ENCODE assay signal across 31 cellular contexts in the genomic region with DNA sequence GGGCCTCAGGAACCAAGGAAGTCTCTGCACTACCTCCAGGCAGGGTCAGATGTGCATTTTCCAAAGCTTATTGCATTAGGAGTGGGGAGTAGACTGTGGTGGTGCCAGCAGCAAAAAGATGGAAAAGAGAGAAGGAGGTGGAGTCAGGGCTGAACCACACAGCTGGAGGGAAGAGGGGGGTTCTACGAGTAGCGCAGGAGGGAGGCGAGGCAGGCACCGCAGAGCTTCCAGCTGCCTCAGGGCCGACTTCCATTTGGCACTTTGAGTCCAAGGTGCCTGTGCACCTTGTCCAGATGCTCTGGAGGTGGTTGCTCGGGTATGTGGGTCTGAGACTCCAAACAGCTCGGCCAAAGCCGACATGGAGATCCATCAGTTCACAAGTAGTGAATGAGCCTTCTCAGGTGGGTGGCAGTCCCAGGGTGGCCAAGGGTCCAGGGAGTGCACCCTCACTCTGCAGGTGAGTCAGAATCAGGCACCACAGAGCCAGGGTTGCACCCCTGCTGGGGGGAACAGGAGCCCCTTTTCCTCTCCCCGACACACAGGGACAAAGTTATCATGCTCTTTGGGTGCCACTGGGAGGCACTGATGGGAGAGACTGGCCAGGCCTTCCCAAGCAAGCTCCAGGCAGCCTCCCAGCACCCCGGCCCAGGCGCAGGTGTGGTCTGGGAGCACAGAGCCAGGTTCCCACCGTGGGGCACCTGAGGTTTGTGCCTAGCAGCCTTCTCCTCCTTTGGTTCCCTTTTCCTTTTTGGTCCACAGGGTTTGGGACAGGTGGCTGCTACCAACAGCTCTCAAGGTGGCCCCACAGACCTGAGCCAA. TPM values are rescaled to one million over a fixed set of nuclear protein-coding genes. Genes with fewer than 3 reads are reported as not detected.
DNase-seq lines count a peak whose midpoint lies in the region; ATAC-seq and TF ChIP-seq lines count a peak whose summit lies in the region.
"Had no signal": no experiment of that assay in that cellular context is flagged by ENCODE, and none has a peak within 500 bp of the region (broad histone marks: within the 10 kb centered on the region; RNA-seq: fewer than 3 reads in every experiment).

No MANE protein-coding gene starts in this region.

- H3K4me1 Mint-ChIP-seq in GM23338 (peaks cover 4% of the 10 kb centered on the region; the same call in 2 of the 3 replicates), nephron progenitor cell (peaks cover 19% of the 10 kb centered on the region)
- H3K4me1 Mint-ChIP-seq in dendritic cell treated with granulocyte-macrophage colony-stimulating factor and Interleukin-4, amounts not matched to agents 40 ng/mL and 50 ng/mL, for 4 days (ENCODE audit: low read depth): peaks cover 54% of the 10 kb centered on the region
- H3K4me1 Mint-ChIP-seq: activated CD4-positive, alpha-beta T cell treated with anti-CD3 and anti-CD28 coated beads, Interleukin-2, amount 10 ng/mL, durations not matched to agents 7 days and 5 days; immature natural killer cell; memory B cell had no signal

- no peaks in the 10 kb centered on the region for H3K79me2 ChIP-seq in GM23338 (replicated peaks; ENCODE audit: insufficient read depth)

- H3K36me3 Mint-ChIP-seq in GM23338 (ENCODE audit: low read depth): no peaks in the 10 kb centered on the region
- peaks cover 50% of the 10 kb centered on the region for H3K36me3 Mint-ChIP-seq in dendritic cell treated with granulocyte-macrophage colony-stimulating factor and Interleukin-4, amounts not matched to agents 40 ng/mL and 50 ng/mL, for 4 days (ENCODE audit: low read depth)
- H3K36me3 Mint-ChIP-seq in nephron progenitor cell (ENCODE audit: low read depth): no peaks in the 10 kb centered on the region
- H3K36me3 Mint-ChIP-seq: immature natural killer cell, memory B cell, WTC11 had no signal

- ATAC-seq in GM23338 (peak; percentile 54), omental fat pad (ENCODE audit: low FRiP score) (peak; percentile 48)
- ATAC-seq: left colon, WTC11 had no signal

- DNase-seq in AG20443 (ENCODE audit: low spot score) (peak; percentile 10), GM23338 (ENCODE audit: low spot score) (no peak), omental fat pad (ENCODE audit: low spot score) (no peak), NCI-H1417 treated with DMSO at 0.1 percent for 48 hours (lab: John Stamatoyannopoulos, UW) (no peak), nephron progenitor cell (no peak), middle frontal gyrus (ENCODE audit: extremely low spot score, low spot score) (no peak)
- DNase-seq: activated CD4-positive, alpha-beta T cell treated with anti-CD3 and anti-CD28 coated beads, Interleukin-2, amount 10 ng/mL, durations not matched to agents 7 days and 5 days; activated naive CD4-positive, alpha-beta T cell; activated T-cell treated with anti-CD3 and anti-CD28 coated beads, Interleukin-2, amount 50 U/mL, for 48 hours; amniotic stem cell; brain microvascular endothelial cell; COR-L47; hippocampal formation; immature natural killer cell; left colon; NCI-H1694; NCI-H446; NCI-H748 treated with DMSO at 0.1 percent for 48 hours; sigmoid colon; stimulated activated CD4-positive, alpha-beta T cell treated with anti-CD3 and anti-CD28 coated beads, Interleukin-4, amount 100 ng/mL, for 24 hours; T-helper 1 cell had no signal

- no peak overlapping the region for H3K4me2 ChIP-seq in GM23338

- H3K27ac Mint-ChIP-seq in GM23338: no peak overlapping the region
- H3K27ac Mint-ChIP-seq in dendritic cell treated with granulocyte-macrophage colony-stimulating factor and Interleukin-4, amounts not matched to agents 40 ng/mL and 50 ng/mL, for 4 days: peak overlapping the region; percentile 72
- H3K27ac Mint-ChIP-seq in nephron progenitor cell: no peak overlapping the region
- H3K27ac Mint-ChIP-seq: activated CD4-positive, alpha-beta T cell treated with anti-CD3 and anti-CD28 coated beads, Interleukin-2, amount 10 ng/mL, durations not matched to agents 7 days and 5 days; immature natural killer cell; memory B cell; WTC11 had no signal

- H3F3A ChIP-seq in GM23338 (replicated peaks; ENCODE audit: low read depth): no peaks in the 10 kb centered on the region

- H2AFZ ChIP-seq in GM23338: no peak overlapping the region; the same call in 1 of the 2 replicates

- H3K9me2 ChIP-seq in GM23338 (ENCODE audit: insufficient read depth): no peaks in the 10 kb centered on the region

- no peaks in the 10 kb centered on the region for H3K4me1 ChIP-seq in GM23338 (ENCODE audit: insufficient read depth)
- H3K4me1 ChIP-seq: prostate gland, sigmoid colon, tibial nerve had no signal

- H3K36me3 ChIP-seq in GM23338 (ENCODE audit: insufficient read depth): no peaks in the 10 kb centered on the region
- H3K36me3 ChIP-seq: neutrophil, prostate gland, sigmoid colon, SJSA1 had no signal

- H3K9me3 Mint-ChIP-seq in GM23338 (no peaks in the 10 kb centered on the region), nephron progenitor cell (no peaks in the 10 kb centered on the region)
- no peaks in the 10 kb centered on the region for H3K9me3 Mint-ChIP-seq in dendritic cell treated with granulocyte-macrophage colony-stimulating factor and Interleukin-4, amounts not matched to agents 40 ng/mL and 50 ng/mL, for 4 days
- H3K9me3 Mint-ChIP-seq: activated CD4-positive, alpha-beta T cell treated with anti-CD3 and anti-CD28 coated beads, Interleukin-2, amount 10 ng/mL, durations not matched to agents 7 days and 5 days; IgD-negative memory B cell; immature natural killer cell; memory B cell; WTC11 had no signal

- 0 out of 4 replicates have a peak, but pooled peaks of 1 of the 2 experiments have one; percentile 3 for TF ChIP-seq CTCF in GM23338 (conservative IDR thresholded peaks at IDR 0.05; ENCODE audit: low read depth in 2 of 2)
- TF ChIP-seq CTCF in omental fat pad (IDR thresholded peaks at IDR 0.05): no peak
- no peak for TF ChIP-seq CTCF in nephron progenitor cell (IDR thresholded peaks at IDR 0.05)

- H3K27ac ChIP-seq in GM23338 (ENCODE audit: low read depth): no peak overlapping the region
- H3K27ac ChIP-seq: brain microvascular endothelial cell, C4-2B, neutrophil, prostate gland, sigmoid colon, SJSA1, tibial nerve had no signal

- no peaks in the 10 kb centered on the region for H3K27me3 ChIP-seq in GM23338 (ENCODE audit: insufficient read depth)
- H3K27me3 ChIP-seq: brain microvascular endothelial cell, neutrophil, sigmoid colon, SJSA1, tibial nerve had no signal

- H3K4me3 Mint-ChIP-seq in GM23338 (no peak overlapping the region), nephron progenitor cell (no peak overlapping the region)
- H3K4me3 Mint-ChIP-seq in dendritic cell treated with granulocyte-macrophage colony-stimulating factor and Interleukin-4, amounts not matched to agents 40 ng/mL and 50 ng/mL, for 4 days: no peak overlapping the region
- H3K4me3 Mint-ChIP-seq: activated CD4-positive, alpha-beta T cell treated with anti-CD3 and anti-CD28 coated beads, Interleukin-2, amount 10 ng/mL, durations not matched to agents 7 days and 5 days; IgD-negative memory B cell; immature natural killer cell; memory B cell; WTC11 had no signal

- no peak overlapping the region for H3K4me3 ChIP-seq in GM23338
- H3K4me3 ChIP-seq: prostate gland, sigmoid colon, SJSA1, tibial nerve had no signal

- no peaks in the 10 kb centered on the region for H4K20me1 ChIP-seq in GM23338 (replicated peaks; ENCODE audit: insufficient read depth)

- intact Hi-C loops in dendritic cell treated with granulocyte-macrophage colony-stimulating factor and Interleukin-4, amounts not matched to agents 40 ng/mL and 50 ng/mL, for 4 days (cut with micrococcal nuclease): no loop called here

- peaks cover 6% of the 10 kb centered on the region for H3K27me3 Mint-ChIP-seq in GM23338 (ENCODE audit: insufficient read depth, low read depth, poor library complexity)
- no peaks in the 10 kb centered on the region for H3K27me3 Mint-ChIP-seq in dendritic cell treated with granulocyte-macrophage colony-stimulating factor and Interleukin-4, amounts not matched to agents 40 ng/mL and 50 ng/mL, for 4 days
- H3K27me3 Mint-ChIP-seq in nephron progenitor cell (ENCODE audit: low read depth, poor library complexity): peaks cover 3% of the 10 kb centered on the region

TF ChIP-seq in GM23338, 12 proteins besides CTCF, POLR2A, EP300 and RAD21 (continues in another document):
- TF ChIP-seq NANOG (IDR thresholded peaks at IDR 0.05; ENCODE audit: borderline replicate concordance): no peak
- no peak for TF ChIP-seq EZH2 (IDR thresholded peaks at IDR 0.05; ENCODE audit: low read depth, unreplicated experiment)
- no peak for TF ChIP-seq POLR2AphosphoS5 (IDR thresholded peaks at IDR 0.05; ENCODE audit: low read depth)
- TF ChIP-seq ZNF114 (CRISPR knock-in tag; IDR thresholded peaks at IDR 0.05): no peak

RNA-seq across cellular contexts. Expression of gene GGT5, which starts 30.2 kb away (rescaled TPM):
- total RNA-seq in GM23338 (2014; rRNA removed; shearing (Covaris generic)): not detected in 2 replicates
- not detected in 2 replicates for polyA plus RNA-seq in GM23338 (2016; fragmentation: Nextera tagmentation; extraction: Ambion mirVana)
- total RNA-seq in omental fat pad: 10 to 100 TPM; 45.4 to 70.6 (median 51.0) TPM
- total RNA-seq: G401 had no signal
- polyA plus RNA-seq: IgD-negative memory B cell, immature natural killer cell had no signal

RNA-seq across cellular contexts. Expression of gene SUSD2, which starts 33.4 kb away (rescaled TPM):
- total RNA-seq in GM23338 (2014; rRNA removed; shearing (Covaris generic)): 2.1 and 2.2 TPM in 2 replicates
- 0.68 and 0.74 TPM in 2 replicates for polyA plus RNA-seq in GM23338 (2016; fragmentation: Nextera tagmentation; extraction: Ambion mirVana)
- total RNA-seq in omental fat pad: 1 to 10 TPM; 2.3 to 8.0 (median 4.7) TPM
- total RNA-seq: G401 had no signal
- polyA plus RNA-seq: IgD-negative memory B cell had no signal

RNA-seq across cellular contexts. Expression of gene SPECC1L, which starts 56.0 kb away (rescaled TPM):
- 35.2 and 44.7 TPM in 2 replicates for total RNA-seq in GM23338 (2014; rRNA removed; shearing (Covaris generic))
- 17.9 and 24.3 TPM in 2 replicates for polyA plus RNA-seq in GM23338 (2016; fragmentation: Nextera tagmentation; extraction: Ambion mirVana)
- total RNA-seq in omental fat pad: 10 to 100 TPM; 31.3 to 44.9 (median 35.6) TPM

Comparison
In these comparisons a context has a peak if more than half of its experiments do, and no peak if none do; other contexts are left out.
1. RNA of gene GGT5, which starts 30.2 kb away (total RNA-seq): 45.4 to 70.6 TPM in omental fat pad; not detected in GM23338; every median in the first group is over 10 times any median in the second.